Comparison of ENCODE assay signal across 1 cellular context in genomic region chr1:155003227-155003765, GRCh38.
TF ChIP-seq lines count a peak whose summit lies in the region.

No MANE protein-coding gene starts in this region.

TF ChIP-seq in HepG2, 621 proteins besides CTCF, POLR2A, EP300 and RAD21 (continued from another document and continues in another):
- TF ChIP-seq ZNF18 (CRISPR knock-in tag; IDR thresholded peaks at IDR 0.05; ENCODE audit: insufficient replicate concordance) (no peak), GABPB1 (CRISPR knock-in tag; IDR thresholded peaks at IDR 0.05) (no peak), KLF9 (CRISPR knock-in tag; IDR thresholded peaks at IDR 0.05; ENCODE audit: low read depth) (no peak), SAP130 (CRISPR knock-in tag; IDR thresholded peaks at IDR 0.05; ENCODE audit: low read depth) (peak; percentile 9; the same call in 1 of the 2 replicates), CENPX (CRISPR knock-in tag; IDR thresholded peaks at IDR 0.05) (no peak), HNRNPL (IDR thresholded peaks at IDR 0.05; ENCODE audit: low read depth, low read length) (0 out of 2 replicates have a peak, but pooled peaks have one; percentile 36), SRSF9 (IDR thresholded peaks at IDR 0.05; ENCODE audit: borderline replicate concordance, insufficient read depth, low read depth, low read length, poor library complexity, severe bottlenecking) (no peak), ZNF816 (CRISPR knock-in tag; IDR thresholded peaks at IDR 0.05; ENCODE audit: borderline replicate concordance) (no peak), NFIC (IDR thresholded peaks at IDR 0.05; ENCODE audit: low read length) (no peak), REPIN1 (CRISPR knock-in tag; IDR thresholded peaks at IDR 0.05; ENCODE audit: borderline replicate concordance, low read depth) (no peak), POLR2G (IDR thresholded peaks at IDR 0.05; ENCODE audit: low read depth, low read length) (peak; percentile 57), YY1 (IDR thresholded peaks at IDR 0.05; ENCODE audit: insufficient read depth, insufficient replicate concordance, low read depth, low read length) (no peak), GRHL1 (CRISPR knock-in tag; conservative IDR thresholded peaks at IDR 0.05) (no peak), RBM22 (optimal IDR thresholded peaks at IDR 0.05; ENCODE audit: low read length) (no peak), NR3C1 (CRISPR knock-in tag; IDR thresholded peaks at IDR 0.05) (no peak), YEATS4 (CRISPR knock-in tag; IDR thresholded peaks at IDR 0.05; ENCODE audit: borderline replicate concordance) (no peak; the same call in 1 of the 2 replicates), HNF4G (IDR thresholded peaks at IDR 0.05; ENCODE audit: borderline replicate concordance, low read depth, low read length) (no peak), HNF4G (CRISPR knock-in tag; IDR thresholded peaks at IDR 0.05; ENCODE audit: borderline replicate concordance, low read depth) (no peak), U2AF1 (optimal IDR thresholded peaks at IDR 0.05; ENCODE audit: low read depth, low read length) (peak; percentile 46), ZC3H13 (CRISPR knock-in tag; IDR thresholded peaks at IDR 0.05) (no peak), GATAD1 (CRISPR knock-in tag; IDR thresholded peaks at IDR 0.05) (no peak; the same call in 1 of the 2 replicates), HMG20A (CRISPR knock-in tag; IDR thresholded peaks at IDR 0.05; ENCODE audit: borderline replicate concordance) (no peak), ZNF256 (CRISPR knock-in tag; conservative IDR thresholded peaks at IDR 0.05) (no peak), PAF1 (CRISPR knock-in tag; IDR thresholded peaks at IDR 0.05) (no peak), KDM2A (CRISPR knock-in tag; IDR thresholded peaks at IDR 0.05; ENCODE audit: borderline replicate concordance, low read depth) (peak; percentile 15; the same call in 1 of the 2 replicates), TARDBP (CRISPR knock-in tag; IDR thresholded peaks at IDR 0.05) (no peak), IRX3 (CRISPR knock-in tag; IDR thresholded peaks at IDR 0.05; ENCODE audit: borderline replicate concordance, low read depth) (0 out of 2 replicates have a peak, but pooled peaks have one; percentile 23), ZNF205 (CRISPR knock-in tag; IDR thresholded peaks at IDR 0.05) (no peak), SMYD3 (CRISPR knock-in tag; IDR thresholded peaks at IDR 0.05) (peak; percentile 49; the same call in 1 of the 2 replicates), DMAP1 (CRISPR knock-in tag; IDR thresholded peaks at IDR 0.05) (no peak; the same call in 1 of the 2 replicates), ZNF260 (CRISPR knock-in tag; IDR thresholded peaks at IDR 0.05; ENCODE audit: borderline replicate concordance, low read depth) (no peak), U2AF2 (IDR thresholded peaks at IDR 0.05; ENCODE audit: low read depth, low read length) (no peak), CHD2 (IDR thresholded peaks at IDR 0.05; ENCODE audit: low read depth, low read length) (no peak), ZC3H4 (CRISPR knock-in tag; IDR thresholded peaks at IDR 0.05; ENCODE audit: borderline replicate concordance) (no peak), ZNF746 (CRISPR knock-in tag; IDR thresholded peaks at IDR 0.05) (no peak), ZNF10 (CRISPR knock-in tag; IDR thresholded peaks at IDR 0.05; ENCODE audit: borderline replicate concordance, low read depth) (no peak), ZNF276 (CRISPR knock-in tag; IDR thresholded peaks at IDR 0.05; ENCODE audit: low read depth) (no peak; the same call in 1 of the 2 replicates), MTA1 (CRISPR knock-in tag; IDR thresholded peaks at IDR 0.05; ENCODE audit: borderline replicate concordance) (no peak), MAZ (IDR thresholded peaks at IDR 0.05; ENCODE audit: borderline replicate concordance, low read depth, low read length) (0 out of 2 replicates have a peak, but pooled peaks have one; percentile 9), MAZ (CRISPR knock-in tag; IDR thresholded peaks at IDR 0.05; ENCODE audit: low read depth) (no peak), RBFOX2 (IDR thresholded peaks at IDR 0.05; ENCODE audit: low read depth, low read length) (peak; percentile 46), SIX1 (CRISPR knock-in tag; IDR thresholded peaks at IDR 0.05; ENCODE audit: borderline replicate concordance) (no peak), TAF1 (CRISPR knock-in tag; IDR thresholded peaks at IDR 0.05) (peak; percentile 57), MAX (IDR thresholded peaks at IDR 0.05) (no peak), AKAP8 (CRISPR knock-in tag; IDR thresholded peaks at IDR 0.05) (0 out of 2 replicates have a peak, but pooled peaks have one; percentile 40), ESRRA (CRISPR knock-in tag; IDR thresholded peaks at IDR 0.05; ENCODE audit: low read depth) (no peak), FOSL2 (CRISPR knock-in tag; IDR thresholded peaks at IDR 0.05) (no peak), ZNF138 (CRISPR knock-in tag; IDR thresholded peaks at IDR 0.05; ENCODE audit: low read depth) (no peak)
- TF ChIP-seq, protein P1, sequence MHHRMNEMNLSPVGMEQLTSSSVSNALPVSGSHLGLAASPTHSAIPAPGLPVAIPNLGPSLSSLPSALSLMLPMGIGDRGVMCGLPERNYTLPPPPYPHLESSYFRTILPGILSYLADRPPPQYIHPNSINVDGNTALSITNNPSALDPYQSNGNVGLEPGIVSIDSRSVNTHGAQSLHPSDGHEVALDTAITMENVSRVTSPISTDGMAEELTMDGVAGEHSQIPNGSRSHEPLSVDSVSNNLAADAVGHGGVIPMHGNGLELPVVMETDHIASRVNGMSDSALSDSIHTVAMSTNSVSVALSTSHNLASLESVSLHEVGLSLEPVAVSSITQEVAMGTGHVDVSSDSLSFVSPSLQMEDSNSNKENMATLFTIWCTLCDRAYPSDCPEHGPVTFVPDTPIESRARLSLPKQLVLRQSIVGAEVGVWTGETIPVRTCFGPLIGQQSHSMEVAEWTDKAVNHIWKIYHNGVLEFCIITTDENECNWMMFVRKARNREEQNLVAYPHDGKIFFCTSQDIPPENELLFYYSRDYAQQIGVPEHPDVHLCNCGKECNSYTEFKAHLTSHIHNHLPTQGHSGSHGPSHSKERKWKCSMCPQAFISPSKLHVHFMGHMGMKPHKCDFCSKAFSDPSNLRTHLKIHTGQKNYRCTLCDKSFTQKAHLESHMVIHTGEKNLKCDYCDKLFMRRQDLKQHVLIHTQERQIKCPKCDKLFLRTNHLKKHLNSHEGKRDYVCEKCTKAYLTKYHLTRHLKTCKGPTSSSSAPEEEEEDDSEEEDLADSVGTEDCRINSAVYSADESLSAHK (CRISPR knock-in tag; IDR thresholded peaks at IDR 0.05; ENCODE audit: borderline replicate concordance), result no peak
- TF ChIP-seq, protein P2, sequence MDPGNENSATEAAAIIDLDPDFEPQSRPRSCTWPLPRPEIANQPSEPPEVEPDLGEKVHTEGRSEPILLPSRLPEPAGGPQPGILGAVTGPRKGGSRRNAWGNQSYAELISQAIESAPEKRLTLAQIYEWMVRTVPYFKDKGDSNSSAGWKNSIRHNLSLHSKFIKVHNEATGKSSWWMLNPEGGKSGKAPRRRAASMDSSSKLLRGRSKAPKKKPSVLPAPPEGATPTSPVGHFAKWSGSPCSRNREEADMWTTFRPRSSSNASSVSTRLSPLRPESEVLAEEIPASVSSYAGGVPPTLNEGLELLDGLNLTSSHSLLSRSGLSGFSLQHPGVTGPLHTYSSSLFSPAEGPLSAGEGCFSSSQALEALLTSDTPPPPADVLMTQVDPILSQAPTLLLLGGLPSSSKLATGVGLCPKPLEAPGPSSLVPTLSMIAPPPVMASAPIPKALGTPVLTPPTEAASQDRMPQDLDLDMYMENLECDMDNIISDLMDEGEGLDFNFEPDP (CRISPR knock-in tag; conservative IDR thresholded peaks at IDR 0.05), result 0 out of 2 replicates have a peak, but pooled peaks have one; percentile 13
- TF ChIP-seq, protein P3, sequence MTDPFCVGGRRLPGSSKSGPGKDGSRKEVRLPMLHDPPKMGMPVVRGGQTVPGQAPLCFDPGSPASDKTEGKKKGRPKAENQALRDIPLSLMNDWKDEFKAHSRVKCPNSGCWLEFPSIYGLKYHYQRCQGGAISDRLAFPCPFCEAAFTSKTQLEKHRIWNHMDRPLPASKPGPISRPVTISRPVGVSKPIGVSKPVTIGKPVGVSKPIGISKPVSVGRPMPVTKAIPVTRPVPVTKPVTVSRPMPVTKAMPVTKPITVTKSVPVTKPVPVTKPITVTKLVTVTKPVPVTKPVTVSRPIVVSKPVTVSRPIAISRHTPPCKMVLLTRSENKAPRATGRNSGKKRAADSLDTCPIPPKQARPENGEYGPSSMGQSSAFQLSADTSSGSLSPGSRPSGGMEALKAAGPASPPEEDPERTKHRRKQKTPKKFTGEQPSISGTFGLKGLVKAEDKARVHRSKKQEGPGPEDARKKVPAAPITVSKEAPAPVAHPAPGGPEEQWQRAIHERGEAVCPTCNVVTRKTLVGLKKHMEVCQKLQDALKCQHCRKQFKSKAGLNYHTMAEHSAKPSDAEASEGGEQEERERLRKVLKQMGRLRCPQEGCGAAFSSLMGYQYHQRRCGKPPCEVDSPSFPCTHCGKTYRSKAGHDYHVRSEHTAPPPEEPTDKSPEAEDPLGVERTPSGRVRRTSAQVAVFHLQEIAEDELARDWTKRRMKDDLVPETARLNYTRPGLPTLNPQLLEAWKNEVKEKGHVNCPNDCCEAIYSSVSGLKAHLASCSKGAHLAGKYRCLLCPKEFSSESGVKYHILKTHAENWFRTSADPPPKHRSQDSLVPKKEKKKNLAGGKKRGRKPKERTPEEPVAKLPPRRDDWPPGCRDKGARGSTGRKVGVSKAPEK (CRISPR knock-in tag; IDR thresholded peaks at IDR 0.05; ENCODE audit: borderline replicate concordance), result no peak
- TF ChIP-seq, protein P4, sequence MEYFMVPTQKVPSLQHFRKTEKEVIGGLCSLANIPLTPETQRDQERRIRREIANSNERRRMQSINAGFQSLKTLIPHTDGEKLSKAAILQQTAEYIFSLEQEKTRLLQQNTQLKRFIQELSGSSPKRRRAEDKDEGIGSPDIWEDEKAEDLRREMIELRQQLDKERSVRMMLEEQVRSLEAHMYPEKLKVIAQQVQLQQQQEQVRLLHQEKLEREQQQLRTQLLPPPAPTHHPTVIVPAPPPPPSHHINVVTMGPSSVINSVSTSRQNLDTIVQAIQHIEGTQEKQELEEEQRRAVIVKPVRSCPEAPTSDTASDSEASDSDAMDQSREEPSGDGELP (IDR thresholded peaks at IDR 0.05; ENCODE audit: borderline replicate concordance, low read depth), result no peak
- TF ChIP-seq, protein P5, sequence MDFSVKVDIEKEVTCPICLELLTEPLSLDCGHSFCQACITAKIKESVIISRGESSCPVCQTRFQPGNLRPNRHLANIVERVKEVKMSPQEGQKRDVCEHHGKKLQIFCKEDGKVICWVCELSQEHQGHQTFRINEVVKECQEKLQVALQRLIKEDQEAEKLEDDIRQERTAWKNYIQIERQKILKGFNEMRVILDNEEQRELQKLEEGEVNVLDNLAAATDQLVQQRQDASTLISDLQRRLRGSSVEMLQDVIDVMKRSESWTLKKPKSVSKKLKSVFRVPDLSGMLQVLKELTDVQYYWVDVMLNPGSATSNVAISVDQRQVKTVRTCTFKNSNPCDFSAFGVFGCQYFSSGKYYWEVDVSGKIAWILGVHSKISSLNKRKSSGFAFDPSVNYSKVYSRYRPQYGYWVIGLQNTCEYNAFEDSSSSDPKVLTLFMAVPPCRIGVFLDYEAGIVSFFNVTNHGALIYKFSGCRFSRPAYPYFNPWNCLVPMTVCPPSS (IDR thresholded peaks at IDR 0.05), result no peak
- TF ChIP-seq, protein P6, sequence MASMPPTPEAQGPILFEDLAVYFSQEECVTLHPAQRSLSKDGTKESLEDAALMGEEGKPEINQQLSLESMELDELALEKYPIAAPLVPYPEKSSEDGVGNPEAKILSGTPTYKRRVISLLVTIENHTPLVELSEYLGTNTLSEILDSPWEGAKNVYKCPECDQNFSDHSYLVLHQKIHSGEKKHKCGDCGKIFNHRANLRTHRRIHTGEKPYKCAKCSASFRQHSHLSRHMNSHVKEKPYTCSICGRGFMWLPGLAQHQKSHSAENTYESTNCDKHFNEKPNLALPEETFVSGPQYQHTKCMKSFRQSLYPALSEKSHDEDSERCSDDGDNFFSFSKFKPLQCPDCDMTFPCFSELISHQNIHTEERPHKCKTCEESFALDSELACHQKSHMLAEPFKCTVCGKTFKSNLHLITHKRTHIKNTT (CRISPR knock-in tag; IDR thresholded peaks at IDR 0.05), result no peak
